In genomic region chr20:4663553-4663952, GRCh38 we compare ENCODE assay signal across 28 cellular contexts. TPM values are rescaled to one million over a fixed set of nuclear protein-coding genes. Genes with fewer than 3 reads are reported as not detected.
DNase-seq lines count a peak whose midpoint lies in the region; ATAC-seq, FAIRE-seq and TF ChIP-seq lines count a peak whose summit lies in the region.
"Had no signal": no experiment of that assay in that cellular context is flagged by ENCODE, and none has a peak within 500 bp of the region (broad histone marks: within the 10 kb centered on the region; RNA-seq: fewer than 3 reads in every experiment).

No MANE protein-coding gene starts in this region.

- TF ChIP-seq CTCF in HEK293 (tag by site-specific recombination; IDR thresholded peaks at IDR 0.05) (no peak), astrocyte (IDR thresholded peaks at IDR 0.05; ENCODE audit: insufficient read depth, low read depth, low read length) (no peak)

- in situ Hi-C loops in HAP-1 (cut with MboI; ENCODE audit: low sequenced_read_pairs) = no loop called here

- H2AFZ ChIP-seq in astrocyte (ENCODE audit: low read depth, low read length) = no peak overlapping the region

- no peaks in the 10 kb centered on the region for H4K20me1 ChIP-seq in astrocyte (ENCODE audit: insufficient read depth, low read length)
- H4K20me1 ChIP-seq: BLaER1 had no signal

- H3K27ac Mint-ChIP-seq in T-helper 17 cell (peak overlapping the region; percentile 95), astrocyte (ENCODE audit: unreplicated experiment) (no peak overlapping the region)

- DNase-seq in T-helper 17 cell (no peak), astrocyte (ENCODE audit: low read depth) (no peak), HAP-1 (ENCODE audit: low spot score in 2 of 2) (no peak), MG63 (no peak)
- DNase-seq: 8988T; ACHN; BE2C; C1 segment of cervical spinal cord; CD4-positive, alpha-beta memory T cell; CD4-positive, CD25-positive, alpha-beta regulatory T cell; CD8-positive, alpha-beta memory T cell; COR-L47; DMS 273 treated with DMSO at 0.1 percent for 48 hours; DMS153; DMS53; DMS79; DND-41; EL; GDM1 had no signal

- CTCF ChIA-PET in HEK293 (lab: Yijun Ruan, JAX) = no interaction called here

- no peaks in the 10 kb centered on the region for H3K9me3 ChIP-seq in HEK293 (ENCODE audit: control insufficient read depth, insufficient read depth, low read depth, low read length)
- H3K9me3 ChIP-seq in T-helper 17 cell (ENCODE audit: control insufficient read depth, low read length, poor library complexity, severe bottlenecking) = no peaks in the 10 kb centered on the region
- H3K9me3 ChIP-seq in astrocyte (ENCODE audit: insufficient read depth, low read depth, low read length) = no peaks in the 10 kb centered on the region
- H3K9me3 ChIP-seq in HAP-1 = no peaks in the 10 kb centered on the region
- H3K9me3 ChIP-seq in MG63 = no peaks in the 10 kb centered on the region
- H3K9me3 ChIP-seq: BE2C, BLaER1 had no signal

- H3K36me3 Mint-ChIP-seq in T-helper 17 cell (ENCODE audit: low read depth) = peaks cover 3% of the 10 kb centered on the region
- H3K36me3 Mint-ChIP-seq in astrocyte (ENCODE audit: low read depth, unreplicated experiment) = no peaks in the 10 kb centered on the region
- H3K36me3 Mint-ChIP-seq: CD14-positive monocyte; CD4-positive, alpha-beta memory T cell had no signal

- H3K4me3 Mint-ChIP-seq in T-helper 17 cell = no peak overlapping the region
- H3K4me3 Mint-ChIP-seq in astrocyte (ENCODE audit: unreplicated experiment) = no peak overlapping the region
- H3K4me3 Mint-ChIP-seq: CD14-positive monocyte; CD4-positive, alpha-beta memory T cell; CD8-positive, alpha-beta memory T cell had no signal

- no peaks in the 10 kb centered on the region for H3K36me3 ChIP-seq in HEK293 (ENCODE audit: control insufficient read depth in 2 of 2, insufficient read depth in 1 of 2, low read length in 2 of 2)
- H3K36me3 ChIP-seq in astrocyte (ENCODE audit: insufficient read depth, low read length) = no peaks in the 10 kb centered on the region
- no peaks in the 10 kb centered on the region for H3K36me3 ChIP-seq in HAP-1 (replicated peaks)
- no peaks in the 10 kb centered on the region for H3K36me3 ChIP-seq in MG63
- H3K36me3 ChIP-seq: BE2C, BLaER1 had no signal

- no peak overlapping the region for H3K4me2 ChIP-seq in astrocyte (ENCODE audit: low read length)
- H3K4me2 ChIP-seq: BLaER1 had no signal

- H3K4me1 ChIP-seq in HEK293 (ENCODE audit: control insufficient read depth, insufficient read depth, low read length) (no peaks in the 10 kb centered on the region), astrocyte (ENCODE audit: insufficient read depth, low read length) (peaks cover 9% of the 10 kb centered on the region), HAP-1 (no peaks in the 10 kb centered on the region)
- H3K4me1 ChIP-seq: BE2C had no signal

- H3K4me1 Mint-ChIP-seq in T-helper 17 cell (peaks cover 27% of the 10 kb centered on the region), astrocyte (ENCODE audit: low read depth, unreplicated experiment) (peaks cover 8% of the 10 kb centered on the region)

- peak; percentile 32 for FAIRE-seq in astrocyte (lab: Jason Lieb, UNC)
- FAIRE-seq: A204.1, GM12878, GM12892, GM18507 had no signal

- H3K9ac ChIP-seq in astrocyte (ENCODE audit: low read length) = no peak overlapping the region
- H3K9ac ChIP-seq: BLaER1 had no signal

- H3K4me3 ChIP-seq in HEK293 (ENCODE audit: low read depth, low read length) (no peak overlapping the region), astrocyte (ENCODE audit: insufficient read depth, low read depth, low read length) (no peak overlapping the region), HAP-1 (no peak overlapping the region), MG63 (no peak overlapping the region)
- H3K4me3 ChIP-seq: BLaER1, GM12878 had no signal

- ATAC-seq in T-helper 17 cell = no peak
- ATAC-seq: GM12878 had no signal

- H3K27ac ChIP-seq in HEK293 (ENCODE audit: extremely low read depth, low read depth, low read length) = no peak overlapping the region
- H3K27ac ChIP-seq in astrocyte (ENCODE audit: low read depth, low read length) = no peak overlapping the region
- H3K27ac ChIP-seq: BLaER1 had no signal

- H3K9me3 Mint-ChIP-seq in astrocyte (ENCODE audit: unreplicated experiment) = peaks cover 3% of the 10 kb centered on the region
- H3K9me3 Mint-ChIP-seq: CD4-positive, alpha-beta memory T cell had no signal

- no peaks in the 10 kb centered on the region for H3K79me2 ChIP-seq in astrocyte (ENCODE audit: insufficient read depth, low read length)

- no peaks in the 10 kb centered on the region for H3K27me3 ChIP-seq in astrocyte (ENCODE audit: insufficient read depth, low read length)
- H3K27me3 ChIP-seq in HAP-1 (ENCODE audit: low read depth) = no peaks in the 10 kb centered on the region
- no peaks in the 10 kb centered on the region for H3K27me3 ChIP-seq in MG63
- H3K27me3 ChIP-seq: BE2C, BLaER1 had no signal

- H3K27me3 Mint-ChIP-seq in T-helper 17 cell (no peaks in the 10 kb centered on the region), astrocyte (ENCODE audit: low read depth, unreplicated experiment) (no peaks in the 10 kb centered on the region)
- H3K27me3 Mint-ChIP-seq: CD8-positive, alpha-beta memory T cell had no signal

- POLR2A ChIA-PET in HEK293 (lab: Yijun Ruan, JAX) = no interaction called here

TF ChIP-seq in HEK293, 187 proteins besides CTCF, POLR2A, EP300 and RAD21:
- TF ChIP-seq ZNF146 (tag by site-specific recombination; IDR thresholded peaks at IDR 0.05) (peak; percentile 93), ZNF48 (tag by site-specific recombination; IDR thresholded peaks at IDR 0.05) (no peak)

RNA-seq across cellular contexts. Expression of gene PRNP, which starts 22.7 kb away (rescaled TPM):
- 10 to 100 TPM; 86.0 to 96.1 TPM for total RNA-seq in T-helper 17 cell
- 108 and 117 TPM in 2 replicates for total RNA-seq in astrocyte
- 144 and 147 TPM in 2 replicates for total RNA-seq in MG63 (2014; rRNA removed; shearing (Covaris generic); ENCODE audit: low replicate concordance)

RNA-seq across cellular contexts. Expression of gene PRND, which starts 58.2 kb away (rescaled TPM):
- total RNA-seq in T-helper 17 cell = not detected
- total RNA-seq in astrocyte = not detected in 2 replicates
- total RNA-seq in MG63 (2014; rRNA removed; shearing (Covaris generic); ENCODE audit: low replicate concordance) = not detected in 2 replicates
- total RNA-seq: CD4-positive, alpha-beta memory T cell; CD4-positive, CD25-positive, alpha-beta regulatory T cell; CD8-positive, alpha-beta memory T cell; Daoy; G401; GM12878 had no signal
